Comparison of ENCODE assay signal across 13 cellular contexts in the genomic region with DNA sequence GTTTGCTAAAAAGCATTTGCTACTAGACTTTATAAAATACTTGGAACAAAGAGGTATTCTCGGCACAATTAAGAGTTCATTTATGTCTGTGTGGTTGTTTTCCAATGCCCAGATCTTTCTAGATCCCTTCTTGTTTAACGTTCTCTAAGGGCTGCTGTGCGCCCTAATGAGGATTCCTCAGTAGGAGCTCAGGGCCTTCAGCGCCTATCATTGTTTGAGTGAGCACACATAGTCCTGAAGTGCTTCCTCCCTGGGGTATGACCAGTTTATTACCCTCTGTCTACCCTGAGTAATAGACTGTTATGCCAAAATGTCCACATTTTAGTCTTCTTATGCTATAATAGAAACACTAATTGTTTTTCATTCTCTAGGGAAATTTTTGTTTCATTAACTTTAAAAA.
DNase-seq lines count a peak whose midpoint lies in the region; ATAC-seq and TF ChIP-seq lines count a peak whose summit lies in the region.
"Had no signal": no experiment of that assay in that cellular context is flagged by ENCODE, and none has a peak within 500 bp of the region (broad histone marks: within the 10 kb centered on the region; RNA-seq: fewer than 3 reads in every experiment).

No MANE protein-coding gene starts in this region.

- no peaks in the 10 kb centered on the region for H3K36me3 ChIP-seq in mammary epithelial cell (ENCODE audit: insufficient read depth, low read length)
- H3K36me3 ChIP-seq in CD4-positive, alpha-beta memory T cell (ENCODE audit: insufficient read depth, low read length), result no peaks in the 10 kb centered on the region

- H3K4me3 ChIP-seq in mammary epithelial cell (replicated peaks in 1 of 3; ENCODE audit: insufficient read depth in 1 of 3, low read depth in 2 of 3, low read length in 3 of 3), result no peak overlapping the region
- H3K4me3 ChIP-seq in CD4-positive, alpha-beta memory T cell (ENCODE audit: low read length in 2 of 2), result no peak overlapping the region

- H3K4me1 Mint-ChIP-seq in brain (peaks cover 42% of the 10 kb centered on the region), nephron progenitor cell (peaks cover 21% of the 10 kb centered on the region)
- peaks cover 0 to 2% (median 0%) of the 10 kb centered on the region in 4 donors for H3K4me1 Mint-ChIP-seq in CD4-positive, alpha-beta memory T cell
- no peaks in the 10 kb centered on the region for H3K4me1 Mint-ChIP-seq in activated CD8-positive, alpha-beta T cell treated with anti-CD3 and anti-CD28 coated beads for 36 hours (ENCODE audit: low read depth)
- H3K4me1 Mint-ChIP-seq: activated naive CD8-positive, alpha-beta T cell treated with anti-CD3 and anti-CD28 coated beads, Interleukin-2, amount 50 U/mL, for 24 hours had no signal

- BruUV-seq in mammary epithelial cell (replicated peaks; lab: Mats Ljungman, UMichigan), result no TSS peak

- no peak overlapping the region for H3K4me2 ChIP-seq in mammary epithelial cell (ENCODE audit: insufficient read depth, low read depth, low read length)

- no peaks in the 10 kb centered on the region for H3K27me3 ChIP-seq in mammary epithelial cell (ENCODE audit: insufficient read depth, low read length)
- H3K27me3 ChIP-seq in CD4-positive, alpha-beta memory T cell (ENCODE audit: insufficient read depth, low read length), result no peaks in the 10 kb centered on the region
- H3K27me3 ChIP-seq: foreskin keratinocyte had no signal

- TF ChIP-seq CTCF in brain (conservative IDR thresholded peaks at IDR 0.05) (no peak), nephron progenitor cell (IDR thresholded peaks at IDR 0.05) (no peak), mammary epithelial cell (conservative IDR thresholded peaks at IDR 0.05 in 1 of 2, IDR thresholded peaks at IDR 0.05 in 1 of 2; ENCODE audit: extremely low read depth in 1 of 2, insufficient read depth in 1 of 2, low read depth in 1 of 2, low read length in 2 of 2) (no peak)
- no peak for TF ChIP-seq CTCF in activated CD8-positive, alpha-beta T cell treated with anti-CD3 and anti-CD28 coated beads for 36 hours (IDR thresholded peaks at IDR 0.05)

- peaks cover 29% of the 10 kb centered on the region for H3K36me3 Mint-ChIP-seq in brain
- H3K36me3 Mint-ChIP-seq in nephron progenitor cell (ENCODE audit: low read depth), result peaks cover 11% of the 10 kb centered on the region
- H3K36me3 Mint-ChIP-seq in CD4-positive, alpha-beta memory T cell, result peaks cover 12 to 17% of the 10 kb centered on the region in 2 donors
- peaks cover 6% of the 10 kb centered on the region for H3K36me3 Mint-ChIP-seq in activated CD8-positive, alpha-beta T cell treated with anti-CD3 and anti-CD28 coated beads for 36 hours (ENCODE audit: low read depth)

- no peak for ATAC-seq in activated CD8-positive, alpha-beta T cell treated with anti-CD3 and anti-CD28 coated beads for 36 hours
- ATAC-seq: activated naive CD8-positive, alpha-beta T cell treated with anti-CD3 and anti-CD28 coated beads, Interleukin-2, amount 50 U/mL, for 24 hours; foreskin keratinocyte; naive thymus-derived CD4-positive, alpha-beta T cell had no signal

- POLR2A ChIA-PET in CD4-positive, alpha-beta memory T cell (lab: Charles Lee; ENCODE audit: partially characterized antibody), result interaction anchor here (0.7 kb wide), 1 partner anchor 232 kb away, joined by 3 read pairs; no protein-coding TSS in a partner anchor
- POLR2A ChIA-PET in activated CD8-positive, alpha-beta T cell treated with anti-CD3 and anti-CD28 coated beads for 36 hours (lab: Charles Lee), result no interaction called here

- no peaks in the 10 kb centered on the region for H3K9me3 ChIP-seq in mammary epithelial cell (replicated peaks; ENCODE audit: insufficient read depth, low read length)
- H3K9me3 ChIP-seq in CD4-positive, alpha-beta memory T cell (ENCODE audit: control insufficient read depth in 1 of 2, low read length in 2 of 2), result no peaks in the 10 kb centered on the region

- H3K27ac ChIP-seq in mammary epithelial cell (ENCODE audit: insufficient read depth, low read depth, low read length), result no peak overlapping the region
- H3K27ac ChIP-seq in CD4-positive, alpha-beta memory T cell (ENCODE audit: low read depth, low read length), result no peak overlapping the region
- H3K27ac ChIP-seq: foreskin keratinocyte had no signal

- no peaks in the 10 kb centered on the region for H3K4me1 ChIP-seq in mammary epithelial cell (ENCODE audit: insufficient read depth, low read length)
- no peaks in the 10 kb centered on the region for H3K4me1 ChIP-seq in CD4-positive, alpha-beta memory T cell (ENCODE audit: insufficient read depth, low read length)
- H3K4me1 ChIP-seq: foreskin keratinocyte had no signal

- H3K27ac Mint-ChIP-seq in brain, result peak overlapping the region; percentile 77 to 92 (median 90)
- H3K27ac Mint-ChIP-seq in nephron progenitor cell, result peak overlapping the region; percentile 90
- H3K27ac Mint-ChIP-seq in CD4-positive, alpha-beta memory T cell, result no peak overlapping the region
- no peak overlapping the region for H3K27ac Mint-ChIP-seq in activated CD8-positive, alpha-beta T cell treated with anti-CD3 and anti-CD28 coated beads for 36 hours
- H3K27ac Mint-ChIP-seq: activated naive CD8-positive, alpha-beta T cell treated with anti-CD3 and anti-CD28 coated beads, Interleukin-2, amount 50 U/mL, for 24 hours; CD4-positive, alpha-beta T cell; dendritic cell treated with granulocyte-macrophage colony-stimulating factor and Interleukin-4, amounts not matched to agents 40 ng/mL and 50 ng/mL, for 4 days; naive thymus-derived CD4-positive, alpha-beta T cell had no signal

- DNase-seq in DMS79 treated with DMSO at 0.1 percent for 48 hours (lab: John Stamatoyannopoulos, UW) (peak; percentile 54), LHCN-M2 (ENCODE audit: low read depth) (peak; percentile 44), nephron progenitor cell (no peak), ureter (ENCODE audit: low spot score) (no peak), mammary epithelial cell (no peak)
- DNase-seq in CD4-positive, alpha-beta memory T cell, result no peak
- DNase-seq in activated CD8-positive, alpha-beta T cell treated with anti-CD3 and anti-CD28 coated beads for 36 hours, result no peak
- DNase-seq: activated naive CD8-positive, alpha-beta T cell treated with anti-CD3 and anti-CD28 coated beads, Interleukin-2, amount 50 U/mL, for 24 hours; CD4-positive, alpha-beta T cell; foreskin keratinocyte; naive thymus-derived CD4-positive, alpha-beta T cell had no signal

- dilution Hi-C loops in mammary epithelial cell (cut with HindIII; ENCODE audit: low sequenced_read_pairs), result no loop called here

- intact Hi-C loops in mammary epithelial cell (cut with micrococcal nuclease), result no loop called here
- intact Hi-C loops in CD4-positive, alpha-beta memory T cell (cut with micrococcal nuclease), result no loop called here
- intact Hi-C loops in activated CD8-positive, alpha-beta T cell treated with anti-CD3 and anti-CD28 coated beads for 36 hours (cut with micrococcal nuclease), result no loop called here

- H3K4me3 Mint-ChIP-seq in brain, result peak overlapping the region; percentile 39 to 75 (median 64)
- H3K4me3 Mint-ChIP-seq in nephron progenitor cell, result no peak overlapping the region
- no peak overlapping the region for H3K4me3 Mint-ChIP-seq in CD4-positive, alpha-beta memory T cell
- H3K4me3 Mint-ChIP-seq in activated CD8-positive, alpha-beta T cell treated with anti-CD3 and anti-CD28 coated beads for 36 hours, result no peak overlapping the region
- H3K4me3 Mint-ChIP-seq: activated naive CD8-positive, alpha-beta T cell treated with anti-CD3 and anti-CD28 coated beads, Interleukin-2, amount 50 U/mL, for 24 hours; CD4-positive, alpha-beta T cell; dendritic cell treated with granulocyte-macrophage colony-stimulating factor and Interleukin-4, amounts not matched to agents 40 ng/mL and 50 ng/mL, for 4 days; naive thymus-derived CD4-positive, alpha-beta T cell had no signal

- H3K79me2 ChIP-seq in mammary epithelial cell (ENCODE audit: insufficient read depth, low read length), result no peaks in the 10 kb centered on the region

- 64% methylated on average over 4 of the region's 4 CpGs for WGBS in mammary epithelial cell (ENCODE audit: low coverage, missing lambda C conversion rate)

- no peak overlapping the region for H3K9ac ChIP-seq in mammary epithelial cell (ENCODE audit: insufficient read depth, low read length)

- H3K27me3 Mint-ChIP-seq in brain (peaks cover 4% of the 10 kb centered on the region), nephron progenitor cell (ENCODE audit: low read depth, poor library complexity) (no peaks in the 10 kb centered on the region)
- H3K27me3 Mint-ChIP-seq in CD4-positive, alpha-beta memory T cell, result no peaks in the 10 kb centered on the region
- H3K27me3 Mint-ChIP-seq in activated CD8-positive, alpha-beta T cell treated with anti-CD3 and anti-CD28 coated beads for 36 hours, result no peaks in the 10 kb centered on the region
- H3K27me3 Mint-ChIP-seq: activated naive CD8-positive, alpha-beta T cell treated with anti-CD3 and anti-CD28 coated beads, Interleukin-2, amount 50 U/mL, for 24 hours; CD4-positive, alpha-beta T cell; dendritic cell treated with granulocyte-macrophage colony-stimulating factor and Interleukin-4, amounts not matched to agents 40 ng/mL and 50 ng/mL, for 4 days; naive thymus-derived CD4-positive, alpha-beta T cell had no signal

- CTCF ChIA-PET in mammary epithelial cell (lab: Charles Lee; ENCODE audit: low non-redundant PET), result no interaction called here
- CTCF ChIA-PET in CD4-positive, alpha-beta memory T cell (lab: Charles Lee; ENCODE audit: partially characterized antibody), result interaction anchor here (2.6 kb wide), 1 partner anchor 19 kb away, joined by 10 read pairs; no protein-coding TSS in a partner anchor
- CTCF ChIA-PET in activated CD8-positive, alpha-beta T cell treated with anti-CD3 and anti-CD28 coated beads for 36 hours (lab: Charles Lee), result interaction anchor here (1.2 to 1.7 kb wide), 2 partner anchors 21 to 328 kb away, joined by 3 read pairs; no protein-coding TSS in a partner anchor

- H4K20me1 ChIP-seq in mammary epithelial cell (ENCODE audit: insufficient read depth, low read length), result no peaks in the 10 kb centered on the region

- H2AFZ ChIP-seq in mammary epithelial cell (ENCODE audit: low read depth, low read length), result no peak overlapping the region

- in situ Hi-C loops in mammary epithelial cell (cut with MboI; ENCODE audit: low sequenced_read_pairs in 2 of 2), result no loop called here

- peaks cover 4 to 8% (median 6%) of the 10 kb centered on the region in 5 experiments for H3K9me3 Mint-ChIP-seq in brain
- peaks cover 6% of the 10 kb centered on the region for H3K9me3 Mint-ChIP-seq in nephron progenitor cell
- peaks cover 0 to 2% (median 0%) of the 10 kb centered on the region in 8 donors for H3K9me3 Mint-ChIP-seq in CD4-positive, alpha-beta memory T cell
- H3K9me3 Mint-ChIP-seq in activated CD8-positive, alpha-beta T cell treated with anti-CD3 and anti-CD28 coated beads for 36 hours, result no peaks in the 10 kb centered on the region
- H3K9me3 Mint-ChIP-seq: activated naive CD8-positive, alpha-beta T cell treated with anti-CD3 and anti-CD28 coated beads, Interleukin-2, amount 50 U/mL, for 24 hours; CD4-positive, alpha-beta T cell had no signal

Comparison
In these comparisons a context has a peak if more than half of its experiments do, and no peak if none do; other contexts are left out.
1. DNase-seq: peak in DMS79 treated with DMSO at 0.1 percent for 48 hours (single experiment) and LHCN-M2 (single experiment); none in nephron progenitor cell (single experiment), ureter (single experiment), mammary epithelial cell (single experiment), CD4-positive, alpha-beta memory T cell (0 of 5) and activated CD8-positive, alpha-beta T cell treated with anti-CD3 and anti-CD28 coated beads for 36 hours (single experiment).
2. H3K27ac Mint-ChIP-seq: peak in brain (5 of 5) and nephron progenitor cell (single experiment); none in CD4-positive, alpha-beta memory T cell (0 of 7) and activated CD8-positive, alpha-beta T cell treated with anti-CD3 and anti-CD28 coated beads for 36 hours (single experiment).
3. H3K4me3 Mint-ChIP-seq: peak in brain (5 of 5); none in nephron progenitor cell (single experiment), CD4-positive, alpha-beta memory T cell (0 of 8) and activated CD8-positive, alpha-beta T cell treated with anti-CD3 and anti-CD28 coated beads for 36 hours (single experiment).